ENCODE assay signal across 33 cellular contexts in genomic region chr3:37484884-37485559, GRCh38.
"Had no signal": no experiment of that assay in that cellular context is flagged by ENCODE, and none has a peak within 500 bp of the region (broad histone marks: within the 10 kb centered on the region; RNA-seq: fewer than 3 reads in every experiment).

No MANE protein-coding gene starts in this region.

- H3K4me1 Mint-ChIP-seq: activated naive CD4-positive, alpha-beta T cell treated with anti-CD3 and anti-CD28 coated beads, Interleukin-2, amount 10 ng/mL, durations not matched to agents 7 days and 5 days; activated naive CD8-positive, alpha-beta T cell treated with anti-CD3 and anti-CD28 coated beads, Interleukin-2, amount 10 ng/mL, durations not matched to agents 7 days and 5 days; brain; naive B cell; T-helper 17 cell had no signal

- H3K9me3 Mint-ChIP-seq: activated naive CD4-positive, alpha-beta T cell treated with anti-CD3 and anti-CD28 coated beads, Interleukin-2, amount 10 ng/mL, durations not matched to agents 7 days and 5 days had no signal

- H3K27ac Mint-ChIP-seq: activated CD4-positive, alpha-beta memory T cell treated with anti-CD3 and anti-CD28 coated beads for 36 hours; activated naive CD4-positive, alpha-beta T cell treated with anti-CD3 and anti-CD28 coated beads, Interleukin-2, amount 10 ng/mL, durations not matched to agents 7 days and 5 days; activated naive CD8-positive, alpha-beta T cell treated with anti-CD3 and anti-CD28 coated beads, Interleukin-2, amount 10 ng/mL, durations not matched to agents 7 days and 5 days; brain; effector memory CD8-positive, alpha-beta T cell; mesothelial cell of epicardium; naive B cell; T-helper 17 cell had no signal

- ATAC-seq: activated CD4-positive, CD25-positive, alpha-beta regulatory T cell treated with anti-CD3 and anti-CD28 coated beads, Interleukin-2, amount 50 U/mL, for 24 hours; effector memory CD8-positive, alpha-beta T cell; esophagus mucosa; left lobe of liver; pancreas; T-helper 17 cell; upper lobe of right lung had no signal

- H3K9me3 ChIP-seq: ascending aorta, pancreas, prostate gland, sigmoid colon, suprapubic skin, tibial artery, upper lobe of right lung had no signal

- H3K4me1 ChIP-seq: pancreas, prostate gland, sigmoid colon, suprapubic skin, tibial artery, upper lobe of right lung had no signal

- H3K27ac ChIP-seq: ascending aorta, cardiac muscle cell, pancreas, prostate gland, sigmoid colon, suprapubic skin, tibial artery, upper lobe of right lung, WERI-Rb-1 had no signal

- DNase-seq: activated CD4-positive, alpha-beta memory T cell treated with anti-CD3 and anti-CD28 coated beads for 36 hours; activated CD4-positive, alpha-beta T cell treated with anti-CD3 and anti-CD28 coated beads for 48 hours; activated CD8-positive, alpha-beta memory T cell treated with anti-CD3 and anti-CD28 coated beads, Interleukin-2, amount 50 U/mL, for 4 hours; activated gamma-delta T cell; activated naive CD4-positive, alpha-beta T cell treated with anti-CD3 and anti-CD28 coated beads, Interleukin-2, amount 10 ng/mL, durations not matched to agents 7 days and 5 days; activated naive CD8-positive, alpha-beta T cell treated with anti-CD3 and anti-CD28 coated beads, Interleukin-2, amount 10 ng/mL, durations not matched to agents 7 days and 5 days; activated T-cell treated with anti-CD3 and anti-CD28 coated beads, Interleukin-2, amount 50 U/mL, for 1 hour; cortex of kidney; effector memory CD8-positive, alpha-beta T cell; foreskin fibroblast; kidney glomerular epithelial cell; naive B cell; nucleus accumbens; pancreas; retina; sigmoid colon; small intestine; stimulated activated CD4-positive, alpha-beta T cell treated with anti-CD3 and anti-CD28 coated beads, Interleukin-4, amount 100 ng/mL, for 24 hours; stimulated activated naive CD4-positive, alpha-beta T cell; T-helper 17 cell; T1000; tibial artery; upper lobe of right lung; WERI-Rb-1 had no signal

- H3K36me3 ChIP-seq: cardiac muscle cell, pancreas, prostate gland, WERI-Rb-1 had no signal

- H3K36me3 Mint-ChIP-seq: activated CD4-positive, alpha-beta memory T cell treated with anti-CD3 and anti-CD28 coated beads for 36 hours; activated naive CD4-positive, alpha-beta T cell treated with anti-CD3 and anti-CD28 coated beads, Interleukin-2, amount 10 ng/mL, durations not matched to agents 7 days and 5 days; activated naive CD8-positive, alpha-beta T cell treated with anti-CD3 and anti-CD28 coated beads, Interleukin-2, amount 10 ng/mL, durations not matched to agents 7 days and 5 days had no signal

- H3K27me3 ChIP-seq: ascending aorta, cardiac muscle cell, pancreas, sigmoid colon, suprapubic skin, tibial artery, upper lobe of right lung had no signal

- H3K4me3 ChIP-seq: ascending aorta, cardiac muscle cell, pancreas, prostate gland, sigmoid colon, suprapubic skin, tibial artery, upper lobe of right lung had no signal

- H3K4me3 Mint-ChIP-seq: activated CD4-positive, alpha-beta memory T cell treated with anti-CD3 and anti-CD28 coated beads for 36 hours; activated naive CD4-positive, alpha-beta T cell treated with anti-CD3 and anti-CD28 coated beads, Interleukin-2, amount 10 ng/mL, durations not matched to agents 7 days and 5 days; activated naive CD8-positive, alpha-beta T cell treated with anti-CD3 and anti-CD28 coated beads, Interleukin-2, amount 10 ng/mL, durations not matched to agents 7 days and 5 days; brain; effector memory CD8-positive, alpha-beta T cell; mesothelial cell of epicardium; naive B cell; T-helper 17 cell had no signal
